ENCODE assay signal across 20 cellular contexts in genomic region chr17:29839656-29840055, GRCh38.
"Had no signal": no experiment of that assay in that cellular context is flagged by ENCODE, and none has a peak within 500 bp of the region (broad histone marks: within the 10 kb centered on the region; RNA-seq: fewer than 3 reads in every experiment).

No MANE protein-coding gene starts in this region.

- H3K36me3 ChIP-seq: colonic mucosa had no signal

- H3K4me1 ChIP-seq: body of pancreas had no signal

- H3K9me3 ChIP-seq: body of pancreas, colonic mucosa had no signal

- H3K4me3 ChIP-seq: body of pancreas, colonic mucosa had no signal

- DNase-seq: activated CD4-positive, alpha-beta memory T cell treated with anti-CD3 and anti-CD28 coated beads, Interleukin-2, amount 10 ng/mL, durations not matched to agents 7 days and 5 days; activated CD4-positive, alpha-beta T cell treated with anti-CD3 and anti-CD28 coated beads for 1 hour; activated CD4-positive, alpha-beta T cell treated with anti-CD3 and anti-CD28 coated beads for 4 hours; activated CD4-positive, alpha-beta T cell treated with anti-CD3 and anti-CD28 coated beads, Interleukin-2, amount 10 ng/mL, durations not matched to agents 7 days and 5 days; activated CD4-positive, alpha-beta T cell treated with anti-CD3 and anti-CD28 coated beads, Interleukin-2, amount 50 U/mL, for 4 hours; activated CD8-positive, alpha-beta memory T cell treated with anti-CD3 and anti-CD28 coated beads, Interleukin-2, amount 50 U/mL, for 48 hours; activated gamma-delta T cell; activated naive CD4-positive, alpha-beta T cell; activated naive CD4-positive, alpha-beta T cell treated with anti-CD3 and anti-CD28 coated beads, Interleukin-2, amount 10 ng/mL, durations not matched to agents 7 days and 5 days; activated T-cell treated with anti-CD3 and anti-CD28 coated beads for 4 hours; activated T-cell treated with anti-CD3 and anti-CD28 coated beads, Interleukin-2, amount 50 U/mL, for 24 hours; activated T-cell treated with anti-CD3 and anti-CD28 coated beads, Interleukin-2, amount 50 U/mL, for 72 hours; aorta; central memory CD4-positive, alpha-beta T cell; colonic mucosa; effector CD8-positive, alpha-beta T cell; T-helper 9 cell had no signal

- ATAC-seq: activated T-cell treated with anti-CD3 and anti-CD28 coated beads, Interleukin-2, amount 50 U/mL, for 72 hours; body of pancreas had no signal

- H3K27me3 ChIP-seq: body of pancreas, colonic mucosa had no signal

- H3K27ac ChIP-seq: body of pancreas, colonic mucosa, epithelial cell of prostate, VCaP had no signal
